ENCODE assay signal across 14 cellular contexts in genomic region chr12:25186038-25186787, GRCh38. TPM values are rescaled to one million over a fixed set of nuclear protein-coding genes. Genes with fewer than 3 reads are reported as not detected.
A peak's percentile ranks its signal among the peaks of the same experiment; 100 is the strongest.
DNase-seq lines count a peak whose midpoint lies in the region; ATAC-seq, FAIRE-seq and TF ChIP-seq lines count a peak whose summit lies in the region.
"Had no signal": no experiment of that assay in that cellular context is flagged by ENCODE, and none has a peak within 500 bp of the region (broad histone marks: within the 10 kb centered on the region; RNA-seq: fewer than 3 reads in every experiment).

No MANE protein-coding gene starts in this region.

- no peak overlapping the region for H3K9ac ChIP-seq in GM12878 (ENCODE audit: control insufficient read depth, insufficient read depth, low read length)

- no peak for TF ChIP-seq POLR2A in GM12891 (IDR thresholded peaks at IDR 0.05; ENCODE audit: low read depth, low read length)
- TF ChIP-seq POLR2A in GM12878 (IDR thresholded peaks at IDR 0.05; ENCODE audit: low read depth, low read length), result no peak
- no peak for TF ChIP-seq POLR2A in lower leg skin (IDR thresholded peaks at IDR 0.05)

- H4K20me1 ChIP-seq in GM12878 (ENCODE audit: control insufficient read depth, insufficient read depth), result no peaks in the 10 kb centered on the region

- RAD21 ChIA-PET in GM12878 (lab: Charles Lee; ENCODE audit: unreplicated experiment), result interaction anchor here (0.6 to 0.9 kb wide), 2 partner anchors 9 to 197 kb away, joined by 3 read pairs; partner anchors contain the start of genes DNAI7 and ETFRF1

- no peaks in the 10 kb centered on the region for H3K36me3 ChIP-seq in GM12878 (ENCODE audit: control insufficient read depth in 2 of 2, insufficient read depth in 2 of 2, low read length in 1 of 2)
- H3K36me3 ChIP-seq: upper lobe of right lung had no signal

- peak; percentile 43 for FAIRE-seq in GM12891 (lab: Jason Lieb, UNC)
- FAIRE-seq in GM12878 (lab: Jason Lieb, UNC), result peak; percentile 75

- no peaks in the 10 kb centered on the region for H3K27me3 ChIP-seq in GM12878 (replicated peaks in 1 of 2; ENCODE audit: control insufficient read depth in 2 of 2, insufficient read depth in 2 of 2, low read length in 1 of 2)
- H3K27me3 ChIP-seq: upper lobe of right lung had no signal

- peak overlapping the region; percentile 74 for H3K4me2 ChIP-seq in GM12878 (ENCODE audit: control insufficient read depth, insufficient read depth)

- TF ChIP-seq CTCF in GM12878 (IDR thresholded peaks at IDR 0.05 in 2 of 3, conservative IDR thresholded peaks at IDR 0.05 in 1 of 3; ENCODE audit: control insufficient read depth in 2 of 3, extremely low read depth in 1 of 3, insufficient read depth in 1 of 3, low read depth in 3 of 3, low read length in 3 of 3), result no peak
- TF ChIP-seq CTCF in lower leg skin (IDR thresholded peaks at IDR 0.05), result no peak

- no peak for TF ChIP-seq RAD21 in GM12878 (IDR thresholded peaks at IDR 0.05; ENCODE audit: insufficient read depth, low read depth, low read length)

- WGBS in GM12878 (ENCODE audit: insufficient coverage, insufficient replicate concordance, low lambda C conversion rate, missing lambda C conversion rate), result 74% methylated on average over 4 of the region's 4 CpGs
- 87 to 92% methylated on average over 4 of the region's 4 CpGs for WGBS in lower leg skin, 2 donors

- ATAC-seq in GM19438 (IDR thresholded peaks at IDR 0.05; ENCODE audit: low read depth, unreplicated experiment) (peak; percentile 33), HG03460 (IDR thresholded peaks at IDR 0.05; ENCODE audit: unreplicated experiment) (peak; percentile 44), GM12878 (peak; percentile 84)
- ATAC-seq: upper lobe of right lung had no signal

- DNase-seq in GM12891 (ENCODE audit: insufficient read length, low spot score) (no peak), GM12878 (ENCODE audit: low read depth, low spot score) (peak; percentile 43), lower leg skin (ENCODE audit: low spot score in 2 of 2) (no peak), RKO (ENCODE audit: low spot score) (no peak), NCI-H69 (lab: John Stamatoyannopoulos, UW) (no peak), SIG-M5 treated with dmso at 0.1 percent for 504 hours (lab: John Stamatoyannopoulos, UW; ENCODE audit: unreplicated experiment) (no peak)
- DNase-seq: activated CD4-positive, alpha-beta T cell treated with anti-CD3 and anti-CD28 coated beads for 1 hour; Calu3; NCI-H187 treated with DMSO at 0.1 percent for 48 hours; nucleus accumbens; SHP77; upper lobe of right lung had no signal

- in situ Hi-C loops in GM12878 (cut with MboI), result no loop called here

- no peak overlapping the region for H3K27ac ChIP-seq in GM12878 (ENCODE audit: control insufficient read depth, insufficient read depth)
- H3K27ac ChIP-seq: upper lobe of right lung had no signal

- BruUV-seq in GM12878 (replicated peaks; lab: Mats Ljungman, UMichigan), result no TSS peak

- intact Hi-C loops in GM12878 (cut with micrococcal nuclease; ENCODE audit: unreplicated experiment), result no loop called here
- intact Hi-C loops in lower leg skin (cut with DNase I; ENCODE audit: low total_unique reads), result no loop called here

- SMC1A ChIA-PET in GM12878 (lab: Charles Lee; ENCODE audit: uncharacterized antibody, unreplicated experiment), result interaction anchor here (0.7 kb wide), 1 partner anchor 197 kb away, joined by 3 read pairs; no protein-coding TSS in a partner anchor

- no peaks in the 10 kb centered on the region for H3K79me2 ChIP-seq in GM12878 (ENCODE audit: control insufficient read depth, insufficient read depth, low read length)

- POLR2A ChIA-PET in GM12878 (lab: Charles Lee), result no interaction called here

- no peaks in the 10 kb centered on the region for H3K9me3 ChIP-seq in GM12878 (replicated peaks; ENCODE audit: control insufficient read depth, insufficient read depth, low read length)
- H3K9me3 ChIP-seq: upper lobe of right lung had no signal

- no peak for TF ChIP-seq EP300 in GM12878 (IDR thresholded peaks at IDR 0.05; ENCODE audit: borderline replicate concordance in 1 of 2, control insufficient read depth in 1 of 2, low read depth in 2 of 2, low read length in 2 of 2)

- CTCF ChIA-PET in GM12878 (lab: Yijun Ruan, JAX), result no interaction called here

- H3K4me3 ChIP-seq in GM12878 (0 out of 2 replicates have a peak overlapping the region, but pooled peaks have one; percentile 2), lower leg skin (ENCODE audit: low read depth, poor library complexity, severe bottlenecking) (no peak overlapping the region)
- H3K4me3 ChIP-seq: upper lobe of right lung had no signal

- H2AFZ ChIP-seq in GM12878 (ENCODE audit: control insufficient read depth, low read depth, low read length), result peak overlapping the region; percentile 57

- H3K4me1 ChIP-seq in GM12878 (ENCODE audit: control insufficient read depth, insufficient read depth, low read length), result peaks cover 10% of the 10 kb centered on the region
- H3K4me1 ChIP-seq: upper lobe of right lung had no signal

TF ChIP-seq in GM12891, 5 proteins besides CTCF, POLR2A, EP300 and RAD21:
- peak; percentile 94 for TF ChIP-seq SPI1 (IDR thresholded peaks at IDR 0.05; ENCODE audit: low read depth, low read length)
- no peak for TF ChIP-seq TAF1 (IDR thresholded peaks at IDR 0.05; ENCODE audit: low read depth, low read length)
- no peak for TF ChIP-seq POLR2AphosphoS5 (IDR thresholded peaks at IDR 0.05; ENCODE audit: low read depth, low read length)
- no peak for TF ChIP-seq POU2F2 (IDR thresholded peaks at IDR 0.05; ENCODE audit: low read depth, low read length)
- TF ChIP-seq PAX5 (IDR thresholded peaks at IDR 0.05; ENCODE audit: insufficient read depth, low read length, severe bottlenecking), result no peak
TF ChIP-seq in GM12891: peak in this region for 1.

TF ChIP-seq in GM12878, 131 proteins besides CTCF, POLR2A, EP300 and RAD21 (continues in another document):
- TF ChIP-seq JUNB (IDR thresholded peaks at IDR 0.05) (0 out of 2 replicates have a peak, but pooled peaks have one; percentile 26), IKZF1 (conservative IDR thresholded peaks at IDR 0.05) (0 out of 2 replicates have a peak, but pooled peaks have one; percentile 31), SPI1 (IDR thresholded peaks at IDR 0.05; ENCODE audit: borderline replicate concordance, insufficient read depth, low read depth, low read length) (peak; percentile 91)

RNA-seq across cellular contexts. Expression of gene DNAI7, which starts 8.7 kb away (rescaled TPM):
- 0.05 TPM for polyA plus RNA-seq in GM12891 (2012; ENCODE audit: low read depth, missing spikeins)
- not detected in 2 replicates for total RNA-seq in GM12878 (2013; cell fraction: nucleolus; rRNA removed)
- total RNA-seq in GM12878 (2014; rRNA removed), result 0.05 TPM in 1 of 2 replicates, not detected in the other
- not detected in 2 replicates for total RNA-seq in GM12878 (2014; rRNA removed; fragmentation: Illumina TruSeq; extraction: Trizol)
- total RNA-seq in GM12878 (2021), result not detected in 2 replicates
- not detected for polyA plus RNA-seq in GM12878 (2011; ENCODE audit: low read depth)
- polyA plus RNA-seq in GM12878 (2011; rRNA removed), result 0.04 TPM in 1 of 2 replicates, not detected in the other
- polyA plus RNA-seq in GM12878 (2011; cell fraction: cytosol; rRNA removed), result not detected in 2 replicates
- 0.07 TPM in 1 of 2 replicates, not detected in the other for polyA plus RNA-seq in GM12878 (2011; cell fraction: nucleus; rRNA removed)
- polyA plus RNA-seq in GM12878 (2012), result 0.11 and 0.15 TPM in 2 replicates
- 0.07 TPM in 1 of 2 replicates, not detected in the other for polyA plus RNA-seq in GM12878 (2014; fragmentation: Illumina TruSeq; extraction: Trizol)
- under 1 TPM; 0.11 to 0.48 TPM for polyA plus RNA-seq in GM12878 (2014; fragmentation: Nextera tagmentation; extraction: Ambion mirVana)
- polyA plus RNA-seq in GM12878 (2014; rRNA removed), result 0.05 and 0.08 TPM in 2 replicates
- polyA plus RNA-seq in GM12878 (2016; fragmentation: Nextera tagmentation; extraction: Ambion mirVana), result under 1 TPM; 0.15 to 0.29 TPM
- not detected in 2 replicates for polyA minus RNA-seq in GM12878 (2011; rRNA and poly(A)+ RNA removed)
- not detected in 2 replicates for polyA minus RNA-seq in GM12878 (2011; cell fraction: cytosol; rRNA and poly(A)+ RNA removed)
- polyA minus RNA-seq in GM12878 (2011; cell fraction: nucleus; rRNA and poly(A)+ RNA removed), result not detected in 2 replicates
- total RNA-seq in lower leg skin, result 1 to 10 TPM; 1.0 to 3.4 (median 2.1) TPM

RNA-seq across cellular contexts. Expression of gene ETFRF1, which starts 8.8 kb away (rescaled TPM):
- 12.3 TPM for polyA plus RNA-seq in GM12891 (2012; ENCODE audit: low read depth, missing spikeins)
- total RNA-seq in GM12878 (2013; cell fraction: nucleolus; rRNA removed), result 25.8 and 34.9 TPM in 2 replicates
- 16.3 and 18.1 TPM in 2 replicates for total RNA-seq in GM12878 (2014; rRNA removed)
- total RNA-seq in GM12878 (2014; rRNA removed; fragmentation: Illumina TruSeq; extraction: Trizol), result 22.4 and 23.8 TPM in 2 replicates
- total RNA-seq in GM12878 (2021), result 11.8 and 12.0 TPM in 2 replicates
- polyA plus RNA-seq in GM12878 (2011; ENCODE audit: low read depth), result 7.1 TPM
- polyA plus RNA-seq in GM12878 (2011; rRNA removed), result 9.9 and 21.5 TPM in 2 replicates
- 3.1 and 3.4 TPM in 2 replicates for polyA plus RNA-seq in GM12878 (2011; cell fraction: cytosol; rRNA removed)
- 4.5 and 5.2 TPM in 2 replicates for polyA plus RNA-seq in GM12878 (2011; cell fraction: nucleus; rRNA removed)
- polyA plus RNA-seq in GM12878 (2012), result 11.0 and 12.1 TPM in 2 replicates
- polyA plus RNA-seq in GM12878 (2014; fragmentation: Illumina TruSeq; extraction: Trizol), result 30.1 and 38.2 TPM in 2 replicates
- 10 to 100 TPM; 48.2 to 59.6 TPM for polyA plus RNA-seq in GM12878 (2014; fragmentation: Nextera tagmentation; extraction: Ambion mirVana)
- polyA plus RNA-seq in GM12878 (2014; rRNA removed), result 11.2 and 16.3 TPM in 2 replicates
- polyA plus RNA-seq in GM12878 (2016; fragmentation: Nextera tagmentation; extraction: Ambion mirVana), result 10 to 100 TPM; 36.9 to 44.5 TPM
- 4.4 and 5.5 TPM in 2 replicates for polyA minus RNA-seq in GM12878 (2011; rRNA and poly(A)+ RNA removed)
- polyA minus RNA-seq in GM12878 (2011; cell fraction: cytosol; rRNA and poly(A)+ RNA removed), result 1.2 and 2.1 TPM in 2 replicates
- polyA minus RNA-seq in GM12878 (2011; cell fraction: nucleus; rRNA and poly(A)+ RNA removed), result 7.1 and 7.7 TPM in 2 replicates
- total RNA-seq in lower leg skin, result 10 to 100 TPM; 26.1 to 59.9 (median 38.0) TPM

Comparison
In these comparisons a context has a peak if more than half of its experiments do, and no peak if none do; other contexts are left out.
1. ATAC-seq: peak in every context shown above with its lines; median percentile 84 in GM12878; 44 in HG03460; 33 in GM19438.